16 cellular contexts compared by ENCODE assay signal in genomic region chr20:41631826-41632225, GRCh38. TPM values are rescaled to one million over a fixed set of nuclear protein-coding genes. Genes with fewer than 3 reads are reported as not detected.
DNase-seq lines count a peak whose midpoint lies in the region; ATAC-seq and TF ChIP-seq lines count a peak whose summit lies in the region.
"Had no signal": no experiment of that assay in that cellular context is flagged by ENCODE, and none has a peak within 500 bp of the region (broad histone marks: within the 10 kb centered on the region; RNA-seq: fewer than 3 reads in every experiment).

No MANE protein-coding gene starts in this region.

- DNase-seq in activated T-cell treated with anti-CD3 and anti-CD28 coated beads, Interleukin-2, amount 50 U/mL, for 72 hours, result peak in 1 of 2 donors; percentile 11
- no peak for DNase-seq in activated T-cell treated with anti-CD3 and anti-CD28 coated beads, Interleukin-2, amount 50 U/mL, for 4 hours
- DNase-seq in astrocyte of the spinal cord (ENCODE audit: low read depth, low spot score) (peak; percentile 68), left ventricle myocardium superior (peak; percentile 65), tibial artery (peak; percentile 81 to 94), GM13977 (ENCODE audit: low spot score) (no peak), DMS153 treated with DMSO at 0.1 percent for 48 hours (lab: John Stamatoyannopoulos, UW; ENCODE audit: unreplicated experiment) (no peak), epidermal melanocyte (ENCODE audit: insufficient read length, low spot score) (no peak)
- DNase-seq: NCI-H1417 treated with DMSO at 0.1 percent for 48 hours; NCI-H510A; PC-9; stimulated activated CD8-positive, alpha-beta memory T cell treated with anti-CD3 and anti-CD28 coated beads, Interleukin-4, amount 100 ng/mL, for 48 hours; T-helper 17 cell; upper lobe of left lung had no signal

- no peak overlapping the region for H3K4me3 Mint-ChIP-seq in activated T-cell treated with anti-CD3 and anti-CD28 coated beads, Interleukin-2, amount 50 U/mL, for 72 hours
- no peak overlapping the region for H3K4me3 Mint-ChIP-seq in activated T-cell treated with anti-CD3 and anti-CD28 coated beads, Interleukin-2, amount 50 U/mL, for 4 hours
- H3K4me3 Mint-ChIP-seq: brain, T-helper 17 cell had no signal

- no peaks in the 10 kb centered on the region for H3K36me3 Mint-ChIP-seq in activated T-cell treated with anti-CD3 and anti-CD28 coated beads, Interleukin-2, amount 50 U/mL, for 72 hours (ENCODE audit: insufficient read depth in 2 of 2)
- no peaks in the 10 kb centered on the region for H3K36me3 Mint-ChIP-seq in activated T-cell treated with anti-CD3 and anti-CD28 coated beads, Interleukin-2, amount 50 U/mL, for 4 hours (ENCODE audit: insufficient read depth)
- H3K36me3 Mint-ChIP-seq: brain had no signal

- peaks cover 0 to 17% (median 2%) of the 10 kb centered on the region in 4 donors for H3K4me1 ChIP-seq in tibial artery
- H3K4me1 ChIP-seq: upper lobe of left lung had no signal

- in situ Hi-C loops in astrocyte of the spinal cord (cut with HindIII; ENCODE audit: low sequenced_read_pairs), result no loop called here
- in situ Hi-C loops in GM13977 (cut with MboI; ENCODE audit: low pct_unique_long_range_greater_than_20kb, low sequenced_read_pairs, unreplicated experiment), result no loop called here

- no peaks in the 10 kb centered on the region for H3K27me3 ChIP-seq in tibial artery
- H3K27me3 ChIP-seq: upper lobe of left lung had no signal

- ATAC-seq in activated T-cell treated with anti-CD3 and anti-CD28 coated beads, Interleukin-2, amount 50 U/mL, for 72 hours (replicated peaks in 1 of 2), result peak; percentile 55 to 67
- no peak for ATAC-seq in activated T-cell treated with anti-CD3 and anti-CD28 coated beads, Interleukin-2, amount 50 U/mL, for 4 hours
- ATAC-seq in left ventricle myocardium superior, result peak; percentile 100
- ATAC-seq: T-helper 17 cell had no signal

- H3K27ac Mint-ChIP-seq in activated T-cell treated with anti-CD3 and anti-CD28 coated beads, Interleukin-2, amount 50 U/mL, for 72 hours, result no peak overlapping the region
- H3K27ac Mint-ChIP-seq: brain, T-helper 17 cell had no signal

- no peaks in the 10 kb centered on the region for H3K9me3 ChIP-seq in tibial artery
- H3K9me3 ChIP-seq: neutrophil, upper lobe of left lung had no signal

- H3K4me1 Mint-ChIP-seq in activated T-cell treated with anti-CD3 and anti-CD28 coated beads, Interleukin-2, amount 50 U/mL, for 72 hours (ENCODE audit: low read depth), result peaks cover 7% of the 10 kb centered on the region
- no peaks in the 10 kb centered on the region for H3K4me1 Mint-ChIP-seq in activated T-cell treated with anti-CD3 and anti-CD28 coated beads, Interleukin-2, amount 50 U/mL, for 4 hours (ENCODE audit: low read depth)
- H3K4me1 Mint-ChIP-seq: brain had no signal

- intact Hi-C loops in left ventricle myocardium superior (cut with micrococcal nuclease), result no loop called here
- intact Hi-C loops in tibial artery (cut with DNase I; ENCODE audit: low total_unique reads), result no loop called here

- TF ChIP-seq CTCF in astrocyte of the spinal cord (IDR thresholded peaks at IDR 0.05; ENCODE audit: low read depth, low read length) (no peak), tibial artery (IDR thresholded peaks at IDR 0.05) (no peak), GM13977 (IDR thresholded peaks at IDR 0.05; ENCODE audit: extremely low read depth, insufficient read depth, missing control alignments) (no peak)

- no peaks in the 10 kb centered on the region for H3K36me3 ChIP-seq in tibial artery
- H3K36me3 ChIP-seq: neutrophil, upper lobe of left lung had no signal

- no peak overlapping the region for H3K4me3 ChIP-seq in astrocyte of the spinal cord (ENCODE audit: low read depth, low read length)
- H3K4me3 ChIP-seq in tibial artery, result no peak overlapping the region
- H3K4me3 ChIP-seq: PC-9, upper lobe of left lung had no signal

- H3K9me3 Mint-ChIP-seq in activated T-cell treated with anti-CD3 and anti-CD28 coated beads, Interleukin-2, amount 50 U/mL, for 72 hours, result no peaks in the 10 kb centered on the region
- H3K9me3 Mint-ChIP-seq in activated T-cell treated with anti-CD3 and anti-CD28 coated beads, Interleukin-2, amount 50 U/mL, for 4 hours, result no peaks in the 10 kb centered on the region
- H3K9me3 Mint-ChIP-seq: brain had no signal

- no peaks in the 10 kb centered on the region for H3K27me3 Mint-ChIP-seq in activated T-cell treated with anti-CD3 and anti-CD28 coated beads, Interleukin-2, amount 50 U/mL, for 72 hours (ENCODE audit: low read depth)
- peaks cover 4% of the 10 kb centered on the region for H3K27me3 Mint-ChIP-seq in activated T-cell treated with anti-CD3 and anti-CD28 coated beads, Interleukin-2, amount 50 U/mL, for 4 hours (ENCODE audit: low read depth)
- H3K27me3 Mint-ChIP-seq: brain had no signal

- H3K27ac ChIP-seq in tibial artery, result peak overlapping the region; percentile 41 to 69
- H3K27ac ChIP-seq: neutrophil, PC-9, upper lobe of left lung had no signal

RNA-seq across cellular contexts. Expression of gene CHD6, which starts 13.6 kb away (rescaled TPM):
- total RNA-seq in activated T-cell treated with anti-CD3 and anti-CD28 coated beads, Interleukin-2, amount 50 U/mL, for 72 hours, result 10 to 100 TPM; 35.8 to 37.7 TPM
- 10 to 100 TPM; 13.7 to 15.8 (median 15.5) TPM for total RNA-seq in activated T-cell treated with anti-CD3 and anti-CD28 coated beads, Interleukin-2, amount 50 U/mL, for 4 hours
- 36.8 TPM for total RNA-seq in left ventricle myocardium superior

Comparison
In these comparisons a context has a peak if more than half of its experiments do, and no peak if none do; other contexts are left out.
1. ATAC-seq: peak in activated T-cell treated with anti-CD3 and anti-CD28 coated beads, Interleukin-2, amount 50 U/mL, for 72 hours (2 of 2) and left ventricle myocardium superior (single experiment); none in activated T-cell treated with anti-CD3 and anti-CD28 coated beads, Interleukin-2, amount 50 U/mL, for 4 hours (0 of 2).
2. DNase-seq: peak in astrocyte of the spinal cord (single experiment), left ventricle myocardium superior (single experiment) and tibial artery (2 of 2); none in activated T-cell treated with anti-CD3 and anti-CD28 coated beads, Interleukin-2, amount 50 U/mL, for 4 hours (single experiment), GM13977 (single experiment), DMS153 treated with DMSO at 0.1 percent for 48 hours (single experiment) and epidermal melanocyte (single experiment).